In the genomic region with DNA sequence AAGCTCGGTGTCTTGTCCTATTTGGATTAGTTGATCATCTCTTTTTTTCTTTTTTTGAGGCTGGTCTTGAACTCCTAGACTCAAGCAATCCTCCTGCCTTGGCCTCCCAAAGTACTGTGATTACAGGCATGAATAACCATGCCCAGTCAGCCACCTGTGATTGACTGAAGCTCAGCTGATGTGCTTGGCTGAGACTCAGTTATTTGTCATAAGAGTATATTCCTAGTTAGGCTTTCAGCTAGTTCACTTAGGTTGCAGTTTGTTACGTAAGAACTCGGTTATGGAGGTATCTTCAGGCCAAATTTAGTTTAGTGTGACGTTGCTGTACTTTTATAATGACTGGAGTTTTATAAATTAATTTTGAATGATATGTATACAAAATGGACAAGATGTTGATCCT, we compare ENCODE assay signal across 20 cellular contexts.
"Had no signal": no experiment of that assay in that cellular context is flagged by ENCODE, and none has a peak within 500 bp of the region (broad histone marks: within the 10 kb centered on the region; RNA-seq: fewer than 3 reads in every experiment).

No MANE protein-coding gene starts in this region.

- ATAC-seq: activated naive CD4-positive, alpha-beta T cell treated with anti-CD3 and anti-CD28 coated beads, Interleukin-2, amount 50 U/mL, for 72 hours; activated T-cell treated with anti-CD3 and anti-CD28 coated beads, Interleukin-2, amount 50 U/mL, for 4 hours had no signal

- H3K27ac ChIP-seq: VCaP had no signal

- DNase-seq: activated B cell treated with CpG ODN at 0.5 μM for 24 hours; activated CD4-positive, alpha-beta memory T cell treated with anti-CD3 and anti-CD28 coated beads for 36 hours; activated CD4-positive, alpha-beta T cell treated with anti-CD3 and anti-CD28 coated beads for 4 hours; activated CD4-positive, alpha-beta T cell treated with anti-CD3 and anti-CD28 coated beads, Interleukin-2, amount 50 U/mL, for 1 hour; activated CD4-positive, CD25-positive, alpha-beta regulatory T cell treated with anti-CD3 and anti-CD28 coated beads, Interleukin-2, amount 50 U/mL, for 72 hours; activated CD8-positive, alpha-beta memory T cell treated with anti-CD3 and anti-CD28 coated beads, Interleukin-2, amount 50 U/mL, for 4 hours; activated gamma-delta T cell treated with Interleukin-2 at 50 U/mL for 16 hours; activated naive CD4-positive, alpha-beta T cell treated with anti-CD3 and anti-CD28 coated beads for 36 hours; activated T-cell treated with anti-CD3 and anti-CD28 coated beads for 4 hours; activated T-cell treated with anti-CD3 and anti-CD28 coated beads, Interleukin-2, amount 50 U/mL, for 4 hours; anterior cingulate cortex; NCI-H524 treated with DMSO at 0.1 percent for 48 hours; OCI-M1; Right ventricle myocardium superior; SW 1271; T-helper 1 cell; T-helper 2 cell; T-helper 9 cell had no signal
